In genomic region chr5:113502073-113502472, GRCh38 we compare ENCODE assay signal across 25 cellular contexts. TPM values are rescaled to one million over a fixed set of nuclear protein-coding genes. Genes with fewer than 3 reads are reported as not detected.
DNase-seq lines count a peak whose midpoint lies in the region; ATAC-seq, FAIRE-seq and TF ChIP-seq lines count a peak whose summit lies in the region.
"Had no signal": no experiment of that assay in that cellular context is flagged by ENCODE, and none has a peak within 500 bp of the region (broad histone marks: within the 10 kb centered on the region; RNA-seq: fewer than 3 reads in every experiment).

No MANE protein-coding gene starts in this region.

- H3K79me1 ChIP-seq in H1 (ENCODE audit: low read depth, low read length) = no peaks in the 10 kb centered on the region

- no peak overlapping the region for H2BK15ac ChIP-seq in H1 (ENCODE audit: low read length)

- H2BK20ac ChIP-seq in H1 (ENCODE audit: low read length) = no peak overlapping the region

- TF ChIP-seq EP300 in H1 (IDR thresholded peaks at IDR 0.05; ENCODE audit: borderline replicate concordance in 1 of 2, low read depth in 2 of 2, low read length in 2 of 2) = no peak

- no peak overlapping the region for H2AK5ac ChIP-seq in H1 (ENCODE audit: low read depth, low read length)

- H3K14ac ChIP-seq in H1 (ENCODE audit: insufficient read length) = no peak overlapping the region

- 79% methylated on average over 3 of the region's 3 CpGs; no CpG with 5 or more reads in 1 of the 2 experiments for WGBS in H1 (ENCODE audit: extremely low coverage in 1 of 2, insufficient coverage in 1 of 2, insufficient read length in 1 of 2, insufficient replicate concordance in 2 of 2, low coverage in 1 of 2, low lambda C conversion rate in 2 of 2, missing lambda C conversion rate in 1 of 2), 2 experiments
- 97 to 100% methylated on average over 3 of the region's 3 CpGs for WGBS in lower leg skin, 2 donors

- DNase-seq in SJSA1 (ENCODE audit: low read depth in 1 of 2, low spot score in 2 of 2) (peak; percentile 75 to 78), H1 (ENCODE audit: low read depth in 1 of 2, low spot score in 2 of 2) (no peak), lower leg skin (ENCODE audit: low spot score in 2 of 2) (no peak)
- DNase-seq: 8988T; ACHN; BE2C; C1 segment of cervical spinal cord; CD4-positive, alpha-beta memory T cell; CD4-positive, CD25-positive, alpha-beta regulatory T cell; CD8-positive, alpha-beta memory T cell; COR-L47; DMS 273 treated with DMSO at 0.1 percent for 48 hours; DMS153; DMS53; DMS79; DND-41; EL; GDM1 had no signal

- H3K36me3 ChIP-seq in SJSA1 (no peaks in the 10 kb centered on the region), H1 (ENCODE audit: control insufficient read depth in 2 of 4, insufficient read depth in 4 of 4, low read length in 3 of 4) (no peaks in the 10 kb centered on the region)
- H3K36me3 ChIP-seq: BE2C, BLaER1 had no signal

- peak overlapping the region; percentile 53; the same call in 1 of the 2 replicates for H4K8ac ChIP-seq in H1 (ENCODE audit: extremely low read depth, insufficient read depth, low read length)

- H3K4me1 ChIP-seq in SJSA1 (replicated peaks) (peaks cover 25% of the 10 kb centered on the region), H1 (replicated peaks in 1 of 4; ENCODE audit: control insufficient read depth in 3 of 4, insufficient read depth in 4 of 4, low read length in 3 of 4) (no peaks in the 10 kb centered on the region)
- H3K4me1 ChIP-seq: BLaER1 had no signal

- H3K4me2 ChIP-seq in H1 (ENCODE audit: insufficient read depth in 1 of 2, low read depth in 2 of 2, low read length in 2 of 2) = no peak overlapping the region
- H3K4me2 ChIP-seq: BLaER1 had no signal

- H2BK120ac ChIP-seq in H1 (replicated peaks; ENCODE audit: low read depth, low read length) = no peak overlapping the region

- no peak overlapping the region for H3K9ac ChIP-seq in H1 (replicated peaks in 1 of 4; ENCODE audit: extremely low read depth in 1 of 4, low read depth in 3 of 4, low read length in 3 of 4)
- H3K9ac ChIP-seq: BLaER1 had no signal

- no peaks in the 10 kb centered on the region for H3K9me3 ChIP-seq in SJSA1 (replicated peaks)
- H3K9me3 ChIP-seq in H1 (ENCODE audit: insufficient read depth in 2 of 2, low read depth in 1 of 2, low read length in 1 of 2) = no peaks in the 10 kb centered on the region
- H3K9me3 ChIP-seq: BE2C had no signal

- H3K4ac ChIP-seq in H1 (replicated peaks; ENCODE audit: insufficient read length, low read depth, low read length) = no peak overlapping the region

- no peak overlapping the region for H4K91ac ChIP-seq in H1 (replicated peaks; ENCODE audit: insufficient read length, low read length)

- no peak overlapping the region for H2AFZ ChIP-seq in H1 (ENCODE audit: low read length)

- no peak overlapping the region for H3K18ac ChIP-seq in H1 (ENCODE audit: extremely low read depth, low read length)

- no peak for FAIRE-seq in H1 (lab: Jason Lieb, UNC)
- FAIRE-seq: A204.1, GM12878, GM12892, GM18507 had no signal

- H2BK5ac ChIP-seq in H1 (ENCODE audit: low read depth, low read length) = no peak overlapping the region

- H3K27ac ChIP-seq in SJSA1 = no peak overlapping the region
- no peak overlapping the region for H3K27ac ChIP-seq in H1 (ENCODE audit: low read depth, low read length)
- H3K27ac ChIP-seq: BLaER1 had no signal

- ATAC-seq in HG03108 (IDR thresholded peaks at IDR 0.05; ENCODE audit: unreplicated experiment) (no peak), GM19328 (IDR thresholded peaks at IDR 0.05; ENCODE audit: unreplicated experiment) (no peak)
- ATAC-seq: GM12878 had no signal

- no peak overlapping the region for H2BK12ac ChIP-seq in H1 (ENCODE audit: low read depth, low read length)

- CTCF ChIA-PET in H1 (lab: Charles Lee; ENCODE audit: partially characterized antibody) = interaction anchor here (0.6 to 2.9 kb wide), 9 partner anchors 9 to 507 kb away, joined by 3 to 14 read pairs (median 4); partner anchors contain the start of gene YTHDC2

- POLR2A ChIA-PET in H1 (lab: Charles Lee; ENCODE audit: partially characterized antibody) = no interaction called here

- H3K23me2 ChIP-seq in H1 (ENCODE audit: low read depth, low read length) = no peaks in the 10 kb centered on the region

- no peaks in the 10 kb centered on the region for H3K79me2 ChIP-seq in H1 (ENCODE audit: control insufficient read depth in 1 of 2, insufficient read depth in 2 of 2, low read length in 2 of 2)

- no peaks in the 10 kb centered on the region for H4K20me1 ChIP-seq in H1 (replicated peaks in 1 of 2; ENCODE audit: control insufficient read depth in 1 of 2, insufficient read depth in 2 of 2, low read length in 2 of 2)
- H4K20me1 ChIP-seq: BLaER1 had no signal

- no peak overlapping the region for H3K23ac ChIP-seq in H1 (ENCODE audit: insufficient read length)

- intact Hi-C loops in lower leg skin (cut with DNase I; ENCODE audit: low total_unique reads) = no loop called here

- H3K4me3 ChIP-seq in SJSA1 = no peak overlapping the region
- H3K4me3 ChIP-seq in H1 (ENCODE audit: extremely low read depth in 1 of 4, insufficient read depth in 2 of 4, low read depth in 3 of 4, low read length in 4 of 4) = no peak overlapping the region
- H3K4me3 ChIP-seq in lower leg skin (ENCODE audit: low read depth, poor library complexity, severe bottlenecking) = no peak overlapping the region
- H3K4me3 ChIP-seq: BLaER1, GM12878 had no signal

- H4K5ac ChIP-seq in H1 (ENCODE audit: insufficient read length, low read depth, low read length) = no peak overlapping the region

- TF ChIP-seq POLR2A in H1 (IDR thresholded peaks at IDR 0.05; ENCODE audit: control extremely low read depth in 1 of 2, low read depth in 2 of 2, low read length in 2 of 2) (no peak), lower leg skin (IDR thresholded peaks at IDR 0.05) (no peak)

- H3K27me3 ChIP-seq in SJSA1 (replicated peaks) = no peaks in the 10 kb centered on the region
- H3K27me3 ChIP-seq in H1 (replicated peaks in 1 of 4; ENCODE audit: control insufficient read depth in 3 of 4, extremely low read depth in 1 of 4, insufficient read depth in 3 of 4, low read length in 3 of 4) = no peaks in the 10 kb centered on the region
- H3K27me3 ChIP-seq: BE2C, BLaER1 had no signal

- TF ChIP-seq CTCF in H1 (IDR thresholded peaks at IDR 0.05; ENCODE audit: control extremely low read depth in 1 of 3, insufficient read depth in 1 of 3, low read depth in 1 of 3, low read length in 3 of 3) = no peak
- TF ChIP-seq CTCF in lower leg skin (IDR thresholded peaks at IDR 0.05) = no peak

- no peak overlapping the region for H3K56ac ChIP-seq in H1 (replicated peaks; ENCODE audit: insufficient read length, low read depth, low read length)

- no peak for TF ChIP-seq RAD21 in H1 (IDR thresholded peaks at IDR 0.05 in 1 of 2, conservative IDR thresholded peaks at IDR 0.05 in 1 of 2; ENCODE audit: low read depth in 2 of 2, low read length in 2 of 2)

TF ChIP-seq in H1, 55 proteins besides CTCF, POLR2A, EP300 and RAD21 (continues in another document):
- TF ChIP-seq SIN3A (conservative IDR thresholded peaks at IDR 0.05 in 1 of 2, IDR thresholded peaks at IDR 0.05 in 1 of 2; ENCODE audit: low read depth in 1 of 2, low read length in 2 of 2) = no peak
- no peak for TF ChIP-seq MAX (IDR thresholded peaks at IDR 0.05)
- TF ChIP-seq RFX5 (IDR thresholded peaks at IDR 0.05; ENCODE audit: borderline replicate concordance, low read depth, low read length) = no peak
- no peak for TF ChIP-seq CREB1 (IDR thresholded peaks at IDR 0.05)
- TF ChIP-seq HDAC2 (IDR thresholded peaks at IDR 0.05; ENCODE audit: borderline replicate concordance in 1 of 2, low read depth in 2 of 2, low read length in 2 of 2) = no peak
- TF ChIP-seq NRF1 (IDR thresholded peaks at IDR 0.05; ENCODE audit: low read depth, low read length) = no peak
- TF ChIP-seq RXRA (IDR thresholded peaks at IDR 0.05; ENCODE audit: insufficient read depth, low read depth, low read length) = no peak
- no peak for TF ChIP-seq CEBPB (IDR thresholded peaks at IDR 0.05; ENCODE audit: low read depth, low read length)
- no peak for TF ChIP-seq ZNF274 (IDR thresholded peaks at IDR 0.05; ENCODE audit: borderline replicate concordance, extremely low read depth, low read length)
- no peak for TF ChIP-seq TCF12 (IDR thresholded peaks at IDR 0.05; ENCODE audit: low read depth, low read length)
- TF ChIP-seq RNF2 (IDR thresholded peaks at IDR 0.05; ENCODE audit: borderline replicate concordance, low read depth, low read length, missing control alignments, poor library complexity, severe bottlenecking) = no peak
- TF ChIP-seq PHF8 (conservative IDR thresholded peaks at IDR 0.05; ENCODE audit: low read depth, low read length) = no peak
- TF ChIP-seq BCL11A (IDR thresholded peaks at IDR 0.05; ENCODE audit: low read depth in 2 of 2, low read length in 2 of 2) = no peak
- TF ChIP-seq SUZ12 (IDR thresholded peaks at IDR 0.05; ENCODE audit: low read length) = no peak

RNA-seq across cellular contexts. Expression of gene YTHDC2, which starts 11.4 kb away (rescaled TPM):
- 17.4 and 29.4 TPM in 2 replicates for total RNA-seq in SJSA1 (2014; rRNA removed; shearing (Covaris generic))
- total RNA-seq in H1 (2021; fragmentation: NEBNext Ultra II Directional; extraction: Animal tissue kit (Norgen Biotek cat#: 25700)) = 19.2 and 20.1 TPM in 2 replicates
- polyA plus RNA-seq in H1 (2011; rRNA removed) = 2.6 and 4.3 TPM in 2 replicates
- 6.0 TPM for polyA plus RNA-seq in H1 (2011; cell fraction: cytosol; rRNA removed)
- polyA plus RNA-seq in H1 (2011; cell fraction: nucleus; rRNA removed) = 4.2 TPM
- 9.1 to 12.9 TPM (median 10.9 TPM) in 4 replicates for polyA plus RNA-seq in H1 (2012, experiment 1 of 2)
- 0.39 TPM for polyA plus RNA-seq in H1 (2012, experiment 2 of 2)
- polyA plus RNA-seq in H1 (2013, experiment 1 of 2) = 9.5 TPM
- 8.5 TPM for polyA plus RNA-seq in H1 (2013, experiment 2 of 2)
- 16.3 and 21.5 TPM in 2 replicates for polyA minus RNA-seq in H1 (2011; rRNA and poly(A)+ RNA removed)
- 5.9 TPM for polyA minus RNA-seq in H1 (2011; cell fraction: cytosol; rRNA and poly(A)+ RNA removed)
- 35.5 TPM for polyA minus RNA-seq in H1 (2011; cell fraction: nucleus; rRNA and poly(A)+ RNA removed)
- total RNA-seq in lower leg skin = 10 to 100 TPM; 13.8 to 28.4 (median 16.7) TPM

RNA-seq across cellular contexts. Expression of gene MCC, which starts 13.8 kb away (rescaled TPM):
- 22.8 and 31.3 TPM in 2 replicates for total RNA-seq in SJSA1 (2014; rRNA removed; shearing (Covaris generic))
- total RNA-seq in H1 (2021; fragmentation: NEBNext Ultra II Directional; extraction: Animal tissue kit (Norgen Biotek cat#: 25700)) = 17.8 and 18.3 TPM in 2 replicates
- 2.6 and 2.8 TPM in 2 replicates for polyA plus RNA-seq in H1 (2011; rRNA removed)
- polyA plus RNA-seq in H1 (2011; cell fraction: cytosol; rRNA removed) = 3.8 TPM
- 5.4 TPM for polyA plus RNA-seq in H1 (2011; cell fraction: nucleus; rRNA removed)
- polyA plus RNA-seq in H1 (2012, experiment 1 of 2) = 6.0 to 7.8 TPM (median 7.3 TPM) in 4 replicates
- 0.51 TPM for polyA plus RNA-seq in H1 (2012, experiment 2 of 2)
- polyA plus RNA-seq in H1 (2013, experiment 1 of 2) = 3.6 TPM
- 3.1 TPM for polyA plus RNA-seq in H1 (2013, experiment 2 of 2)
- polyA minus RNA-seq in H1 (2011; rRNA and poly(A)+ RNA removed) = 26.2 and 30.0 TPM in 2 replicates
- polyA minus RNA-seq in H1 (2011; cell fraction: cytosol; rRNA and poly(A)+ RNA removed) = 10.4 TPM
- 15.2 TPM for polyA minus RNA-seq in H1 (2011; cell fraction: nucleus; rRNA and poly(A)+ RNA removed)
- total RNA-seq in lower leg skin = 10 to 100 TPM; 57.7 to 91.5 (median 76.0) TPM

Comparison
In these comparisons a context has a peak if more than half of its experiments do, and no peak if none do; other contexts are left out.
1. DNase-seq: peak in SJSA1 (2 of 2); none in H1 (0 of 2) and lower leg skin (0 of 2).